In the genomic region with DNA sequence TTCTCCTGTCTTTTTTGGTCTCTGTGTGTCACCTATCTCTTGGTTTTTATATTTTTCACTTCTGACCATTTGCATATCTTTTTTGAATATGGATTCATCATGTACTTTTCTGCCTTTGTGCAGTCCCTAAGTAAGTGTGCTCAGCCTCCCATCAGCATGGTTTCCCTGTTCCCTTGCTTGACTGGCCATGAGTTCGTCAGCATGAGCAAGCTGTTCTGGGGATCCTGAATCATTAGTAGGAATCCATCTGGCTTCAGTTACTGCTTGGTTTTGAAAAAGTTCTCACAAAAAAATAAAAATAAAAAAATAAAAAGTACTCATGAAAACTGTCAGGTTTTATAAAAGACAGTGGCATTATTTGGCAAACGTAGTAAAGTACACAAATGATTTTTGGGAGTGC, we compare ENCODE assay signal across 23 cellular contexts.
DNase-seq lines count a peak whose midpoint lies in the region; ATAC-seq and TF ChIP-seq lines count a peak whose summit lies in the region.
"Had no signal": no experiment of that assay in that cellular context is flagged by ENCODE, and none has a peak within 500 bp of the region (broad histone marks: within the 10 kb centered on the region; RNA-seq: fewer than 3 reads in every experiment).

No MANE protein-coding gene starts in this region.

- no peak overlapping the region for H3K4ac ChIP-seq in IMR-90 (ENCODE audit: low read depth, low read length)

- H3K27ac ChIP-seq in IMR-90 (ENCODE audit: insufficient read depth, low read length) = no peak overlapping the region
- H3K27ac ChIP-seq: BLaER1, body of pancreas, psoas muscle had no signal

- H4K8ac ChIP-seq in IMR-90 (ENCODE audit: low read depth in 2 of 2, low read length in 2 of 2) = no peak overlapping the region

- H3K27ac Mint-ChIP-seq in activated CD8-positive, alpha-beta T cell treated with anti-CD3 and anti-CD28 coated beads, Interleukin-2, amount 10 ng/mL, durations not matched to agents 7 days and 5 days = no peak overlapping the region
- H3K27ac Mint-ChIP-seq: activated naive CD4-positive, alpha-beta T cell treated with anti-CD3 and anti-CD28 coated beads for 36 hours; stimulated activated naive CD8-positive, alpha-beta T cell treated with anti-CD3 and anti-CD28 coated beads, Interleukin-15, amount 100 ng/mL, for 72 hours; T-cell had no signal

- H3K4me2 ChIP-seq in IMR-90 (ENCODE audit: low read depth, low read length) = no peak overlapping the region
- H3K4me2 ChIP-seq: BLaER1 had no signal

- no peak overlapping the region for H3K18ac ChIP-seq in IMR-90 (ENCODE audit: low read depth, low read length)

- in situ Hi-C loops in IMR-90 (cut with MboI; ENCODE audit: low sequenced_read_pairs) = no loop called here

- peaks cover 6% of the 10 kb centered on the region for H3K36me3 Mint-ChIP-seq in activated CD8-positive, alpha-beta T cell treated with anti-CD3 and anti-CD28 coated beads, Interleukin-2, amount 10 ng/mL, durations not matched to agents 7 days and 5 days (ENCODE audit: low read depth)
- H3K36me3 Mint-ChIP-seq: natural killer cell had no signal

- no peaks in the 10 kb centered on the region for H3K79me1 ChIP-seq in IMR-90 (ENCODE audit: low read depth in 1 of 2, low read length in 2 of 2)

- ATAC-seq in IMR-90 (ENCODE audit: low read depth) (no peak), GM21447 (IDR thresholded peaks at IDR 0.05; ENCODE audit: unreplicated experiment) (no peak)
- ATAC-seq in activated CD8-positive, alpha-beta T cell treated with anti-CD3 and anti-CD28 coated beads, Interleukin-2, amount 10 ng/mL, durations not matched to agents 7 days and 5 days = no peak
- ATAC-seq: body of pancreas; natural killer cell; stimulated activated naive CD8-positive, alpha-beta T cell treated with anti-CD3 and anti-CD28 coated beads, Interleukin-15, amount 100 ng/mL, for 72 hours; T-cell had no signal

- no peak overlapping the region for H2BK20ac ChIP-seq in IMR-90 (ENCODE audit: low read depth, low read length)

- no peak overlapping the region for H2AK5ac ChIP-seq in IMR-90 (ENCODE audit: low read depth, low read length)

- H2BK120ac ChIP-seq in IMR-90 (ENCODE audit: low read depth, low read length) = no peak overlapping the region

- no peak overlapping the region for H4K5ac ChIP-seq in IMR-90 (ENCODE audit: low read depth, low read length)

- H3K4me3 ChIP-seq in AG10803 (ENCODE audit: low read length) (no peak overlapping the region), IMR-90 (ENCODE audit: insufficient read depth, low read depth, low read length) (no peak overlapping the region), cardiac fibroblast (replicated peaks in 1 of 2; ENCODE audit: low read depth in 2 of 2, low read length in 2 of 2) (no peak overlapping the region)
- H3K4me3 ChIP-seq: BLaER1, body of pancreas, dorsolateral prefrontal cortex, psoas muscle had no signal

- H3K4me3 Mint-ChIP-seq in activated CD8-positive, alpha-beta T cell treated with anti-CD3 and anti-CD28 coated beads, Interleukin-2, amount 10 ng/mL, durations not matched to agents 7 days and 5 days = no peak overlapping the region
- H3K4me3 Mint-ChIP-seq: activated naive CD4-positive, alpha-beta T cell treated with anti-CD3 and anti-CD28 coated beads for 36 hours; natural killer cell; stimulated activated naive CD8-positive, alpha-beta T cell treated with anti-CD3 and anti-CD28 coated beads, Interleukin-15, amount 100 ng/mL, for 72 hours; T-cell had no signal

- H2AFZ ChIP-seq in IMR-90 (replicated peaks; ENCODE audit: low read length, poor library complexity) = no peak overlapping the region

- no peak overlapping the region for H3K14ac ChIP-seq in IMR-90 (replicated peaks; ENCODE audit: low read depth, low read length)

- dilution Hi-C loops in IMR-90 (cut with HindIII; ENCODE audit: low sequenced_read_pairs, unreplicated experiment) = no loop called here

- peaks cover 3% of the 10 kb centered on the region; the same call in 1 of the 2 replicates for H3K9me1 ChIP-seq in IMR-90 (ENCODE audit: insufficient read depth, low read length)

- TF ChIP-seq CTCF in AG10803 (conservative IDR thresholded peaks at IDR 0.05; ENCODE audit: low read length) = no peak
- TF ChIP-seq CTCF in IMR-90 (conservative IDR thresholded peaks at IDR 0.05; ENCODE audit: low read depth, low read length) = no peak
- no peak for TF ChIP-seq CTCF in cardiac fibroblast (IDR thresholded peaks at IDR 0.05; ENCODE audit: low read depth, low read length)

- POLR2A ChIA-PET in IMR-90 (lab: Charles Lee; ENCODE audit: unreplicated experiment) = no interaction called here
- POLR2A ChIA-PET in activated CD8-positive, alpha-beta T cell treated with anti-CD3 and anti-CD28 coated beads, Interleukin-2, amount 10 ng/mL, durations not matched to agents 7 days and 5 days (lab: Charles Lee) = no interaction called here

- intact Hi-C loops in IMR-90 (cut with micrococcal nuclease) = no loop called here

- TF ChIP-seq POLR2A in IMR-90 (IDR thresholded peaks at IDR 0.05; ENCODE audit: low read depth, low read length) = no peak

- no peak overlapping the region for H2AK9ac ChIP-seq in IMR-90 (replicated peaks; ENCODE audit: low read depth, low read length, poor library complexity)

- no peak overlapping the region for H3K9ac ChIP-seq in IMR-90 (ENCODE audit: low read depth, low read length)
- H3K9ac ChIP-seq: BLaER1 had no signal

- no peaks in the 10 kb centered on the region for H4K20me1 ChIP-seq in IMR-90 (ENCODE audit: insufficient read depth, low read length)
- H4K20me1 ChIP-seq: BLaER1 had no signal

- no TSS peak for BruUV-seq in IMR-90 (replicated peaks; lab: Mats Ljungman, UMichigan)

- peak; percentile 70 for DNase-seq in AG10803 (ENCODE audit: low read depth)
- DNase-seq in IMR-90 = peak; percentile 31
- peak; percentile 2 to 33 for DNase-seq in cardiac fibroblast (ENCODE audit: low read depth in 2 of 2)
- DNase-seq in hepatic stellate cell (ENCODE audit: low spot score) = peak; percentile 9
- DNase-seq in activated CD8-positive, alpha-beta T cell treated with anti-CD3 and anti-CD28 coated beads, Interleukin-2, amount 10 ng/mL, durations not matched to agents 7 days and 5 days = no peak
- no peak for DNase-seq in stimulated activated CD4-positive, alpha-beta T cell treated with anti-CD3 and anti-CD28 coated beads, Interleukin-4, amount 100 ng/mL, for 1 hour
- no peak for DNase-seq in CD1c-positive myeloid dendritic cell (ENCODE audit: extremely low spot score)
- DNase-seq: activated CD4-positive, CD25-positive, alpha-beta regulatory T cell treated with anti-CD3 and anti-CD28 coated beads, Interleukin-2, amount 50 U/mL, for 72 hours; activated CD8-positive, alpha-beta memory T cell treated with anti-CD3 and anti-CD28 coated beads, Interleukin-2, amount 50 U/mL, for 4 hours; activated naive CD4-positive, alpha-beta T cell treated with anti-CD3 and anti-CD28 coated beads for 36 hours; body of pancreas; DMS79 treated with DMSO at 0.1 percent for 48 hours; foreskin melanocyte; GOT3; mammary epithelial cell; natural killer cell; NCI-H2029; psoas muscle; stimulated activated naive CD8-positive, alpha-beta T cell treated with anti-CD3 and anti-CD28 coated beads, Interleukin-15, amount 100 ng/mL, for 72 hours; T-cell had no signal

- no peaks in the 10 kb centered on the region for H3K27me3 ChIP-seq in IMR-90 (ENCODE audit: control insufficient read depth, insufficient read depth, low read length)
- H3K27me3 ChIP-seq: BLaER1, body of pancreas, dorsolateral prefrontal cortex had no signal

- no CpG with 5 or more reads among the region's 2 CpGs for WGBS in IMR-90 (ENCODE audit: extremely low coverage in 2 of 2, insufficient read length in 1 of 2), 2 experiments

- H3K23ac ChIP-seq in IMR-90 (ENCODE audit: low read depth, low read length) = no peak overlapping the region

- peaks cover 6% of the 10 kb centered on the region for H3K9me3 Mint-ChIP-seq in activated CD8-positive, alpha-beta T cell treated with anti-CD3 and anti-CD28 coated beads, Interleukin-2, amount 10 ng/mL, durations not matched to agents 7 days and 5 days (ENCODE audit: insufficient read depth)
- H3K9me3 Mint-ChIP-seq: activated naive CD4-positive, alpha-beta T cell treated with anti-CD3 and anti-CD28 coated beads for 36 hours; natural killer cell had no signal

- H3K27me3 Mint-ChIP-seq in activated CD8-positive, alpha-beta T cell treated with anti-CD3 and anti-CD28 coated beads, Interleukin-2, amount 10 ng/mL, durations not matched to agents 7 days and 5 days (ENCODE audit: low read depth) = no peaks in the 10 kb centered on the region
- H3K27me3 Mint-ChIP-seq: stimulated activated naive CD8-positive, alpha-beta T cell treated with anti-CD3 and anti-CD28 coated beads, Interleukin-15, amount 100 ng/mL, for 72 hours; T-cell had no signal

- CTCF ChIA-PET in IMR-90 (lab: Yijun Ruan, JAX) = no interaction called here
- CTCF ChIA-PET in activated CD8-positive, alpha-beta T cell treated with anti-CD3 and anti-CD28 coated beads, Interleukin-2, amount 10 ng/mL, durations not matched to agents 7 days and 5 days (lab: Charles Lee) = no interaction called here

- no peak for TF ChIP-seq RAD21 in IMR-90 (IDR thresholded peaks at IDR 0.05; ENCODE audit: low read length)

- no peaks in the 10 kb centered on the region for H3K4me1 Mint-ChIP-seq in activated CD8-positive, alpha-beta T cell treated with anti-CD3 and anti-CD28 coated beads, Interleukin-2, amount 10 ng/mL, durations not matched to agents 7 days and 5 days (ENCODE audit: low read depth)

- no peak overlapping the region for H3K56ac ChIP-seq in IMR-90 (ENCODE audit: extremely low read depth, insufficient read depth, low read length)

- H3K9me3 ChIP-seq in IMR-90 (ENCODE audit: control insufficient read depth, insufficient read depth, low read length) = no peaks in the 10 kb centered on the region
- H3K9me3 ChIP-seq: body of pancreas, psoas muscle had no signal

- no peak overlapping the region for H2BK5ac ChIP-seq in IMR-90 (ENCODE audit: low read depth, low read length, poor library complexity, severe bottlenecking)

- H2BK15ac ChIP-seq in IMR-90 (ENCODE audit: low read depth, low read length) = no peak overlapping the region

- no peaks in the 10 kb centered on the region for H3K4me1 ChIP-seq in IMR-90 (ENCODE audit: control insufficient read depth, insufficient read depth, low read length)
- H3K4me1 ChIP-seq: BLaER1 had no signal

- H4K91ac ChIP-seq in IMR-90 (ENCODE audit: insufficient read depth, low read depth, low read length) = no peak overlapping the region

- no peaks in the 10 kb centered on the region for H3K36me3 ChIP-seq in IMR-90 (ENCODE audit: control insufficient read depth, insufficient read depth, low read length)
- H3K36me3 ChIP-seq: BLaER1 had no signal

TF ChIP-seq in IMR-90, 13 proteins besides CTCF, POLR2A, EP300 and RAD21 (continues in another document):
- TF ChIP-seq CHD1 (IDR thresholded peaks at IDR 0.05; ENCODE audit: low read depth, low read length) (no peak), MXI1 (IDR thresholded peaks at IDR 0.05; ENCODE audit: borderline replicate concordance, low read depth, low read length) (no peak)
- TF ChIP-seq, protein P1, sequence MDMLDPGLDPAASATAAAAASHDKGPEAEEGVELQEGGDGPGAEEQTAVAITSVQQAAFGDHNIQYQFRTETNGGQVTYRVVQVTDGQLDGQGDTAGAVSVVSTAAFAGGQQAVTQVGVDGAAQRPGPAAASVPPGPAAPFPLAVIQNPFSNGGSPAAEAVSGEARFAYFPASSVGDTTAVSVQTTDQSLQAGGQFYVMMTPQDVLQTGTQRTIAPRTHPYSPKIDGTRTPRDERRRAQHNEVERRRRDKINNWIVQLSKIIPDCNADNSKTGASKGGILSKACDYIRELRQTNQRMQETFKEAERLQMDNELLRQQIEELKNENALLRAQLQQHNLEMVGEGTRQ (IDR thresholded peaks at IDR 0.05; ENCODE audit: low read depth, low read length) = no peak

Comparison
In these comparisons a context has a peak if more than half of its experiments do, and no peak if none do; other contexts are left out.
1. DNase-seq: peak in AG10803 (single experiment), IMR-90 (single experiment), cardiac fibroblast (2 of 2) and hepatic stellate cell (single experiment); none in activated CD8-positive, alpha-beta T cell treated with anti-CD3 and anti-CD28 coated beads, Interleukin-2, amount 10 ng/mL, durations not matched to agents 7 days and 5 days (single experiment), stimulated activated CD4-positive, alpha-beta T cell treated with anti-CD3 and anti-CD28 coated beads, Interleukin-4, amount 100 ng/mL, for 1 hour (single experiment) and CD1c-positive myeloid dendritic cell (single experiment).